20 cellular contexts compared by ENCODE assay signal in the genomic region with DNA sequence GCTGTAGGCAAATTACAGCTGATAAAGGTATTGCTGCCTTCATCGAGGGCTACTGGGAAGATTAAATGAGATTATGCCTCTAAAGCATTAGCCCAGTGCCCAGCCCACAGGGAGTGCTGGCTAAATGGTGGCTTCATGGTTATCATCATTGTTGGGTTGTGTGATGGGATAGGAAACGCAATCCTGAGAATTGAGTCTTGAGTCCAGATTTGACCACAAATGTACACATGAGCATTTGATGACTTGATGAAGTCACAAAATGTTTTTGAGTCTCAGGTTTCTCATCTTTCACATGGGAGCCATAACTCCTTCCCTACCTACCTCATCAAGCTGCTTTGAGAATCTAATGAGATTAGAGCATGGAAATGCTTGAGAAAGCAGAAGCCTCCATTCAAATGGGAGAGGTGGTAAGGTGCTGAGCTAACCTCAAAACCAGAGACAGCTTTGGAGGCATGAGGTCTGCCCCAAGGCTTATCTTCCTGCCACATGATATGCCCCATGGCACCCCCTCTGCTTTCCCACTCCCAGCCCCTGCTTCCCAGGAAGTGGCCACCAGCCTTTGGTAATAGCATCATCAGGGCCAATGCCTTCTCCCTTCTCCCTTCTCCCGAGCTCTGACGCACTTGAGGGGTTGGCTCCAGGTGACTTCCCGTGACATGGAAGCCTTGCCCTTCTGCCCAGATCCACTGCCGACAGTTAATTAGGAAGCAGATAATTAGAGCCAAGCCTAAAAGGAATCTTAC.
DNase-seq lines count a peak whose midpoint lies in the region; ATAC-seq, FAIRE-seq and TF ChIP-seq lines count a peak whose summit lies in the region.
"Had no signal": no experiment of that assay in that cellular context is flagged by ENCODE, and none has a peak within 500 bp of the region (broad histone marks: within the 10 kb centered on the region; RNA-seq: fewer than 3 reads in every experiment).

No MANE protein-coding gene starts in this region.

- peak overlapping the region; percentile 95 for H3K27ac ChIP-seq in KOPT-K1 (ENCODE audit: low read depth, low read length, poor library complexity, severe bottlenecking)
- no peak overlapping the region for H3K27ac ChIP-seq in sigmoid colon
- H3K27ac ChIP-seq: RWPE1 had no signal

- H3K9me3 ChIP-seq in KOPT-K1 (ENCODE audit: insufficient read depth, low read length, poor library complexity, severe bottlenecking) (no peaks in the 10 kb centered on the region), sigmoid colon (no peaks in the 10 kb centered on the region)

- DNase-seq in activated CD8-positive, alpha-beta memory T cell treated with anti-CD3 and anti-CD28 coated beads, Interleukin-2, amount 50 U/mL, for 48 hours: peak; percentile 30
- no peak for DNase-seq in activated CD8-positive, alpha-beta memory T cell treated with anti-CD3 and anti-CD28 coated beads for 24 hours
- no peak for DNase-seq in bronchial epithelial cell (ENCODE audit: low read depth)
- peak; percentile 30 for DNase-seq in sigmoid colon
- DNase-seq in natural killer cell: no peak
- DNase-seq: AML-193; C1 segment of cervical spinal cord; CD8-positive, alpha-beta T cell; NCI-H1092 treated with DMSO at 0.1 percent for 48 hours; NCI-H1436 treated with DMSO at 0.1 percent for 48 hours; NCI-H1930; NCI-H69; SIG-M5 had no signal

- H3K27me3 ChIP-seq in bronchial epithelial cell (ENCODE audit: control insufficient read depth, insufficient read depth, low read length) (no peaks in the 10 kb centered on the region), sigmoid colon (no peaks in the 10 kb centered on the region)

- no peaks in the 10 kb centered on the region for H3K36me3 Mint-ChIP-seq in natural killer cell

- TF ChIP-seq EP300 in sigmoid colon (IDR thresholded peaks at IDR 0.05): no peak

- no peak for TF ChIP-seq POLR2A in sigmoid colon (IDR thresholded peaks at IDR 0.05)

- intact Hi-C loops in sigmoid colon (cut with DNase I) (no loop called here), natural killer cell (cut with micrococcal nuclease) (loop anchor here (1.0 kb wide), 1 partner anchor 30 kb away; no protein-coding TSS in a partner anchor)

- H3K4me3 Mint-ChIP-seq in natural killer cell: no peak overlapping the region
- H3K4me3 Mint-ChIP-seq: CD8-positive, alpha-beta T cell had no signal

- ATAC-seq in natural killer cell (no peak), GM21390 (IDR thresholded peaks at IDR 0.05; ENCODE audit: unreplicated experiment) (no peak), HG03280 (IDR thresholded peaks at IDR 0.05; ENCODE audit: unreplicated experiment) (no peak)
- ATAC-seq: CD8-positive, alpha-beta T cell; K562 had no signal

- peaks cover 11 to 22% of the 10 kb centered on the region in 2 donors for H3K4me1 Mint-ChIP-seq in natural killer cell

- no peak overlapping the region for H3K27ac Mint-ChIP-seq in natural killer cell
- H3K27ac Mint-ChIP-seq: CD8-positive, alpha-beta T cell had no signal

- TF ChIP-seq CTCF in bronchial epithelial cell (IDR thresholded peaks at IDR 0.05; ENCODE audit: insufficient read depth, low read length, severe bottlenecking): no peak
- TF ChIP-seq CTCF in sigmoid colon (IDR thresholded peaks at IDR 0.05): no peak
- TF ChIP-seq CTCF in natural killer cell (IDR thresholded peaks at IDR 0.05): no peak

- 96 to 97% methylated on average over 6 of the region's 6 CpGs for WGBS in sigmoid colon, 2 donors

- H3K27me3 Mint-ChIP-seq in natural killer cell (ENCODE audit: low read depth in 2 of 2): no peaks in the 10 kb centered on the region

- H3K9me3 Mint-ChIP-seq in natural killer cell: no peaks in the 10 kb centered on the region
- H3K9me3 Mint-ChIP-seq: CD8-positive, alpha-beta T cell had no signal

- H3K4me1 ChIP-seq in sigmoid colon: no peaks in the 10 kb centered on the region

- H3K36me3 ChIP-seq in KOPT-K1 (ENCODE audit: insufficient read depth, low read length): peaks cover 31% of the 10 kb centered on the region
- no peaks in the 10 kb centered on the region for H3K36me3 ChIP-seq in bronchial epithelial cell (ENCODE audit: control insufficient read depth, insufficient read depth, low read length)
- peaks cover 0 to 24% (median 0%) of the 10 kb centered on the region in 4 donors for H3K36me3 ChIP-seq in sigmoid colon

- peak; percentile 82 for FAIRE-seq in bronchial epithelial cell (lab: Jason Lieb, UNC)
- FAIRE-seq: GM12892, GM18507, K562 had no signal

- H3K4me3 ChIP-seq in bronchial epithelial cell (ENCODE audit: low read depth, low read length) (no peak overlapping the region), sigmoid colon (no peak overlapping the region)
- H3K4me3 ChIP-seq: K562 had no signal

Comparison
In these comparisons a context has a peak if more than half of its experiments do, and no peak if none do; other contexts are left out.
1. DNase-seq: peak in activated CD8-positive, alpha-beta memory T cell treated with anti-CD3 and anti-CD28 coated beads, Interleukin-2, amount 50 U/mL, for 48 hours (single experiment) and sigmoid colon (single experiment); none in activated CD8-positive, alpha-beta memory T cell treated with anti-CD3 and anti-CD28 coated beads for 24 hours (single experiment), bronchial epithelial cell (single experiment) and natural killer cell (single experiment).